In the genomic region with DNA sequence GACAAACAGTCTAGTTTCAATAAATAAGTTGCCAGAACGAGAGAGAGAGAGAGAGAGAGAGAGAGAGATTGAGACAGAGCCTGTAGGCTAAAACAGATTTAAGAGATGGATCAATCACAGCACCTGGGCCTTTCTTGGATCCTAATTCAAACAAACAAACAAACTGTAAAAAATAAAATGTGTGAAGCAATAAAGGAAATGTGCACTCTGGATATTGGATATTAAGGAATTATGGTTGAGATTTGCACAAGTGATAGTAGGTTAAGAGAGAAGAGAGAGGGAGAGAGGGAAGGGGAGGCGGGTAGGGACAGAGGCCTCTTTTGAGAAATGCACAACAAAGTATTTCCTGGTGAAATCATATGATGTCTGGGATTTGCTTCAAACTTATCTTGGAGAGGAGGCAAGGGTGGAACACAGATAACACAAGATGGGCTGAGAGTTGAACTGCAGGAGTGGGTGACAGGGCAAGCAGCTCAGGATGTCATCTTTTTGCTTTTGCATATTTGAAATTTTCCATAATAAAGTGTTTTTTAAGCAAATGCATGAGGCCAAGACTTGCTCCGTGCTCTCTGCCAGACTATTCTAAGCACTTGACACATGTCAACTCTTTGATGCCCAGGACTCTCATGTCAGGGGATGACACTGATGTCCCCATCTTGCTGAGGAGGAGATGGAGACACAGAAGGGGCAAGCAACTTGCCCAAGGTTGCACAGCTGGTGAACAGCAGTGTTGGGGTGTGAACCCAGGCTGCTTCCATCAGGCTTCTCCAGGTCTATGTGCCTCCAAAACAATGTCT, we compare ENCODE assay signal across 22 cellular contexts. TPM values are rescaled to one million over a fixed set of nuclear protein-coding genes. Genes with fewer than 3 reads are reported as not detected.
DNase-seq lines count a peak whose midpoint lies in the region; ATAC-seq and TF ChIP-seq lines count a peak whose summit lies in the region.
"Had no signal": no experiment of that assay in that cellular context is flagged by ENCODE, and none has a peak within 500 bp of the region (broad histone marks: within the 10 kb centered on the region; RNA-seq: fewer than 3 reads in every experiment).

No MANE protein-coding gene starts in this region.

- peaks cover 10% of the 10 kb centered on the region for H3K4me1 Mint-ChIP-seq in stimulated activated effector memory CD8-positive, alpha-beta T cell treated with anti-CD3 and anti-CD28 coated beads, Interleukin-12 subunit alpha, Interleukin-12 subunit beta, amount 100 ng/mL, for 72 hours
- peaks cover 31% of the 10 kb centered on the region for H3K4me1 Mint-ChIP-seq in nephron progenitor cell
- H3K4me1 Mint-ChIP-seq in neural progenitor cell, result peaks cover 5% of the 10 kb centered on the region

- no peaks in the 10 kb centered on the region for H3K79me2 ChIP-seq in GM23248 (ENCODE audit: insufficient read depth)
- H3K79me2 ChIP-seq in neural progenitor cell (ENCODE audit: low read depth), result no peaks in the 10 kb centered on the region

- no peak for ATAC-seq in stimulated activated effector memory CD8-positive, alpha-beta T cell treated with anti-CD3 and anti-CD28 coated beads, Interleukin-12 subunit alpha, Interleukin-12 subunit beta, amount 100 ng/mL, for 72 hours
- ATAC-seq: left lobe of liver had no signal

- H3K4me2 ChIP-seq in GM23248 (ENCODE audit: unreplicated experiment) (no peak overlapping the region), neural progenitor cell (no peak overlapping the region)

- peaks cover 9% of the 10 kb centered on the region for H3F3A ChIP-seq in GM23248 (ENCODE audit: insufficient read depth)
- H3F3A ChIP-seq in neural progenitor cell (ENCODE audit: low read depth), result no peaks in the 10 kb centered on the region

- H3K4me3 Mint-ChIP-seq in stimulated activated effector memory CD8-positive, alpha-beta T cell treated with anti-CD3 and anti-CD28 coated beads, Interleukin-12 subunit alpha, Interleukin-12 subunit beta, amount 100 ng/mL, for 72 hours, result no peak overlapping the region
- H3K4me3 Mint-ChIP-seq in nephron progenitor cell, result no peak overlapping the region
- no peak overlapping the region for H3K4me3 Mint-ChIP-seq in neural progenitor cell
- H3K4me3 Mint-ChIP-seq: activated naive CD4-positive, alpha-beta T cell treated with anti-CD3 and anti-CD28 coated beads, Interleukin-2, amount 50 U/mL, for 24 hours had no signal

- H3K36me3 Mint-ChIP-seq in stimulated activated effector memory CD8-positive, alpha-beta T cell treated with anti-CD3 and anti-CD28 coated beads, Interleukin-12 subunit alpha, Interleukin-12 subunit beta, amount 100 ng/mL, for 72 hours, result no peaks in the 10 kb centered on the region
- H3K36me3 Mint-ChIP-seq in nephron progenitor cell (ENCODE audit: low read depth), result no peaks in the 10 kb centered on the region
- no peaks in the 10 kb centered on the region for H3K36me3 Mint-ChIP-seq in neural progenitor cell
- H3K36me3 Mint-ChIP-seq: activated naive CD4-positive, alpha-beta T cell treated with anti-CD3 and anti-CD28 coated beads, Interleukin-2, amount 50 U/mL, for 24 hours had no signal

- no peaks in the 10 kb centered on the region for H3K9me2 ChIP-seq in GM23248 (ENCODE audit: insufficient read depth)

- in situ Hi-C loops in GM23248 (cut with MboI) (no loop called here), SK-MEL-5 (cut with HindIII; ENCODE audit: low pct_unique_long_range_greater_than_20kb, low sequenced_read_pairs) (loop anchor here (25.0 kb wide), 1 partner anchor 117 kb away; a partner anchor contains a TSS)

- H3K36me3 ChIP-seq in GM23248 (ENCODE audit: low read depth), result no peaks in the 10 kb centered on the region
- no peaks in the 10 kb centered on the region for H3K36me3 ChIP-seq in neural progenitor cell
- H3K36me3 ChIP-seq: SJSA1, stomach had no signal

- peak overlapping the region; percentile 46 for H3K27ac Mint-ChIP-seq in stimulated activated effector memory CD8-positive, alpha-beta T cell treated with anti-CD3 and anti-CD28 coated beads, Interleukin-12 subunit alpha, Interleukin-12 subunit beta, amount 100 ng/mL, for 72 hours
- H3K27ac Mint-ChIP-seq in nephron progenitor cell (no peak overlapping the region), neural progenitor cell (no peak overlapping the region)
- H3K27ac Mint-ChIP-seq: activated naive CD4-positive, alpha-beta T cell treated with anti-CD3 and anti-CD28 coated beads, Interleukin-2, amount 50 U/mL, for 24 hours had no signal

- H3K4me1 ChIP-seq in GM23248 (ENCODE audit: insufficient read depth) (peaks cover 6% of the 10 kb centered on the region; the same call in 1 of the 2 replicates), neural progenitor cell (no peaks in the 10 kb centered on the region)
- H3K4me1 ChIP-seq: SJSA1 had no signal

- H3K4me3 ChIP-seq in GM23248, result no peak overlapping the region
- no peak overlapping the region for H3K4me3 ChIP-seq in fibroblast of the aortic adventitia (ENCODE audit: low read depth, low read length)
- no peak overlapping the region for H3K4me3 ChIP-seq in neural progenitor cell
- H3K4me3 ChIP-seq: SJSA1, stomach had no signal

- H3K27me3 ChIP-seq in GM23248 (replicated peaks; ENCODE audit: insufficient read depth), result no peaks in the 10 kb centered on the region
- no peaks in the 10 kb centered on the region for H3K27me3 ChIP-seq in neural progenitor cell
- H3K27me3 ChIP-seq: SJSA1, stomach had no signal

- DNase-seq in GM23248 (no peak), SK-MEL-5 (ENCODE audit: low read depth, low spot score) (peak; percentile 81), fibroblast of the aortic adventitia (ENCODE audit: low read depth) (peak; percentile 54), MV-4-11 (lab: John Stamatoyannopoulos, UW) (no peak), AG08396 (ENCODE audit: low spot score) (no peak), nephron progenitor cell (no peak), neural progenitor cell (ENCODE audit: low spot score) (no peak)
- DNase-seq in stimulated activated effector memory CD8-positive, alpha-beta T cell treated with anti-CD3 and anti-CD28 coated beads, Interleukin-12 subunit alpha, Interleukin-12 subunit beta, amount 100 ng/mL, for 72 hours (ENCODE audit: low spot score in 2 of 2), result no peak
- DNase-seq: activated CD4-positive, alpha-beta T cell treated with anti-CD3 and anti-CD28 coated beads, Interleukin-2, amount 50 U/mL, for 4 hours; caudate nucleus; effector memory CD4-positive, alpha-beta T cell; foreskin fibroblast; GOT3; NCI-H1694; NCI-H446; stomach had no signal

- peaks cover 16% of the 10 kb centered on the region for H3K27me3 Mint-ChIP-seq in nephron progenitor cell (ENCODE audit: low read depth, poor library complexity)
- peaks cover 5% of the 10 kb centered on the region for H3K27me3 Mint-ChIP-seq in neural progenitor cell (ENCODE audit: insufficient read depth, low read depth)
- H3K27me3 Mint-ChIP-seq: activated naive CD4-positive, alpha-beta T cell treated with anti-CD3 and anti-CD28 coated beads, Interleukin-2, amount 50 U/mL, for 24 hours had no signal

- H3K9me3 Mint-ChIP-seq in stimulated activated effector memory CD8-positive, alpha-beta T cell treated with anti-CD3 and anti-CD28 coated beads, Interleukin-12 subunit alpha, Interleukin-12 subunit beta, amount 100 ng/mL, for 72 hours, result no peaks in the 10 kb centered on the region
- peaks cover 3% of the 10 kb centered on the region for H3K9me3 Mint-ChIP-seq in nephron progenitor cell
- no peaks in the 10 kb centered on the region for H3K9me3 Mint-ChIP-seq in neural progenitor cell
- H3K9me3 Mint-ChIP-seq: activated naive CD4-positive, alpha-beta T cell treated with anti-CD3 and anti-CD28 coated beads, Interleukin-2, amount 50 U/mL, for 24 hours had no signal

- H3K27ac ChIP-seq in GM23248 (no peak overlapping the region), neural progenitor cell (no peak overlapping the region)
- H3K27ac ChIP-seq: SJSA1 had no signal

- H4K20me1 ChIP-seq in GM23248 (ENCODE audit: insufficient read depth), result no peaks in the 10 kb centered on the region
- no peaks in the 10 kb centered on the region for H4K20me1 ChIP-seq in neural progenitor cell (ENCODE audit: low read depth)

- no peak overlapping the region for H3K9ac ChIP-seq in GM23248
- no peak overlapping the region for H3K9ac ChIP-seq in neural progenitor cell

- TF ChIP-seq CTCF in fibroblast of the aortic adventitia (IDR thresholded peaks at IDR 0.05; ENCODE audit: insufficient read depth, low read length), result no peak
- no peak for TF ChIP-seq CTCF in nephron progenitor cell (IDR thresholded peaks at IDR 0.05)
- TF ChIP-seq CTCF in neural progenitor cell (IDR thresholded peaks at IDR 0.05), result no peak

- H3K9me3 ChIP-seq in GM23248 (ENCODE audit: low read depth), result no peaks in the 10 kb centered on the region
- no peaks in the 10 kb centered on the region for H3K9me3 ChIP-seq in neural progenitor cell (ENCODE audit: low read depth)
- H3K9me3 ChIP-seq: SJSA1, stomach had no signal

- WGBS in GM23248 (ENCODE audit: low coverage in 1 of 2, low lambda C conversion rate in 2 of 2, missing lambda C conversion rate in 2 of 2), 2 experiments, result 29 to 32% methylated on average over 3 of the region's 3 CpGs

- H2AFZ ChIP-seq in GM23248 (peak overlapping the region; percentile 56), neural progenitor cell (replicated peaks) (no peak overlapping the region)

RNA-seq across cellular contexts. Expression of a gene that starts 9.2 kb away (rescaled TPM):
- total RNA-seq in GM23248 (2014; rRNA removed; shearing (Covaris generic)), result 53.0 and 63.2 TPM in 2 replicates
- 46.6 and 47.0 TPM in 2 replicates for polyA plus RNA-seq in GM23248 (2016; fragmentation: Nextera tagmentation; extraction: Ambion mirVana)
- total RNA-seq in SK-MEL-5 (2014; rRNA removed; shearing (Covaris generic)), result not detected in 2 replicates
- polyA plus RNA-seq in SK-MEL-5 (2015; cell fraction: cytosol; rRNA removed), result 0.04 and 0.25 TPM in 2 replicates
- polyA plus RNA-seq in SK-MEL-5 (2015; cell fraction: nucleus; rRNA removed), result not detected in 2 replicates
- total RNA-seq in fibroblast of the aortic adventitia (ENCODE audit: low replicate concordance) (168 and 234 TPM in 2 replicates), neural progenitor cell (ENCODE audit: low replicate concordance) (4.5 and 16.7 TPM in 2 replicates)
- total RNA-seq: LHCN-M2, SJSA1 had no signal

RNA-seq across cellular contexts. Expression of a gene that starts 12.7 kb away (rescaled TPM):
- 13.9 and 20.3 TPM in 2 replicates for total RNA-seq in GM23248 (2014; rRNA removed; shearing (Covaris generic))
- 10.7 and 12.9 TPM in 2 replicates for polyA plus RNA-seq in GM23248 (2016; fragmentation: Nextera tagmentation; extraction: Ambion mirVana)
- 12.7 and 13.7 TPM in 2 replicates for total RNA-seq in SK-MEL-5 (2014; rRNA removed; shearing (Covaris generic))
- polyA plus RNA-seq in SK-MEL-5 (2015; cell fraction: cytosol; rRNA removed), result 28.3 and 44.9 TPM in 2 replicates
- polyA plus RNA-seq in SK-MEL-5 (2015; cell fraction: nucleus; rRNA removed), result 164 and 205 TPM in 2 replicates
- total RNA-seq in fibroblast of the aortic adventitia (ENCODE audit: low replicate concordance) (18.1 and 59.9 TPM in 2 replicates), neural progenitor cell (ENCODE audit: low replicate concordance) (5.9 and 16.4 TPM in 2 replicates)

RNA-seq across cellular contexts. Expression of a gene that starts 28.4 kb away (rescaled TPM):
- 100 and 107 TPM in 2 replicates for total RNA-seq in GM23248 (2014; rRNA removed; shearing (Covaris generic))
- 164 and 166 TPM in 2 replicates for polyA plus RNA-seq in GM23248 (2016; fragmentation: Nextera tagmentation; extraction: Ambion mirVana)
- total RNA-seq in SK-MEL-5 (2014; rRNA removed; shearing (Covaris generic)), result 167 and 172 TPM in 2 replicates
- 195 and 204 TPM in 2 replicates for polyA plus RNA-seq in SK-MEL-5 (2015; cell fraction: cytosol; rRNA removed)
- polyA plus RNA-seq in SK-MEL-5 (2015; cell fraction: nucleus; rRNA removed), result 179 and 295 TPM in 2 replicates
- total RNA-seq in fibroblast of the aortic adventitia (ENCODE audit: low replicate concordance) (66.6 and 87.9 TPM in 2 replicates), neural progenitor cell (ENCODE audit: low replicate concordance) (126 and 232 TPM in 2 replicates)

RNA-seq across cellular contexts. Expression of a gene that starts 29.6 kb away (rescaled TPM):
- total RNA-seq in GM23248 (2014; rRNA removed; shearing (Covaris generic)), result not detected in 2 replicates
- not detected in 2 replicates for polyA plus RNA-seq in GM23248 (2016; fragmentation: Nextera tagmentation; extraction: Ambion mirVana)
- total RNA-seq in SK-MEL-5 (2014; rRNA removed; shearing (Covaris generic)), result not detected in 2 replicates
- polyA plus RNA-seq in SK-MEL-5 (2015; cell fraction: cytosol; rRNA removed), result not detected in 2 replicates
- not detected in 2 replicates for polyA plus RNA-seq in SK-MEL-5 (2015; cell fraction: nucleus; rRNA removed)
- not detected in 2 replicates for total RNA-seq in fibroblast of the aortic adventitia (ENCODE audit: low replicate concordance)
- 11.2 and 11.3 TPM in 2 replicates for total RNA-seq in neural progenitor cell (ENCODE audit: low replicate concordance)
- total RNA-seq: left lobe of liver, LHCN-M2, pulmonary artery endothelial cell had no signal

RNA-seq across cellular contexts. Expression of a gene that starts 46.1 kb away (rescaled TPM):
- not detected in 2 replicates for total RNA-seq in GM23248 (2014; rRNA removed; shearing (Covaris generic))
- 1.7 TPM in 1 of 2 replicates, not detected in the other for polyA plus RNA-seq in GM23248 (2016; fragmentation: Nextera tagmentation; extraction: Ambion mirVana)
- total RNA-seq in SK-MEL-5 (2014; rRNA removed; shearing (Covaris generic)), result not detected in 2 replicates
- polyA plus RNA-seq in SK-MEL-5 (2015; cell fraction: cytosol; rRNA removed), result not detected in 2 replicates
- not detected in 2 replicates for polyA plus RNA-seq in SK-MEL-5 (2015; cell fraction: nucleus; rRNA removed)
- total RNA-seq in fibroblast of the aortic adventitia (ENCODE audit: low replicate concordance) (not detected in 2 replicates), neural progenitor cell (ENCODE audit: low replicate concordance) (not detected in 2 replicates)
- total RNA-seq: left lobe of liver, LHCN-M2, myocyte, pulmonary artery endothelial cell, SJSA1, stomach had no signal

Comparison
In these comparisons a context has a peak if more than half of its experiments do, and no peak if none do; other contexts are left out.
1. DNase-seq: peak in SK-MEL-5 (single experiment) and fibroblast of the aortic adventitia (single experiment); none in GM23248 (single experiment), stimulated activated effector memory CD8-positive, alpha-beta T cell treated with anti-CD3 and anti-CD28 coated beads, Interleukin-12 subunit alpha, Interleukin-12 subunit beta, amount 100 ng/mL, for 72 hours (0 of 2), MV-4-11 (single experiment), AG08396 (single experiment), nephron progenitor cell (single experiment) and neural progenitor cell (single experiment).